Comparison of ENCODE assay signal across 8 cellular contexts in the genomic region with DNA sequence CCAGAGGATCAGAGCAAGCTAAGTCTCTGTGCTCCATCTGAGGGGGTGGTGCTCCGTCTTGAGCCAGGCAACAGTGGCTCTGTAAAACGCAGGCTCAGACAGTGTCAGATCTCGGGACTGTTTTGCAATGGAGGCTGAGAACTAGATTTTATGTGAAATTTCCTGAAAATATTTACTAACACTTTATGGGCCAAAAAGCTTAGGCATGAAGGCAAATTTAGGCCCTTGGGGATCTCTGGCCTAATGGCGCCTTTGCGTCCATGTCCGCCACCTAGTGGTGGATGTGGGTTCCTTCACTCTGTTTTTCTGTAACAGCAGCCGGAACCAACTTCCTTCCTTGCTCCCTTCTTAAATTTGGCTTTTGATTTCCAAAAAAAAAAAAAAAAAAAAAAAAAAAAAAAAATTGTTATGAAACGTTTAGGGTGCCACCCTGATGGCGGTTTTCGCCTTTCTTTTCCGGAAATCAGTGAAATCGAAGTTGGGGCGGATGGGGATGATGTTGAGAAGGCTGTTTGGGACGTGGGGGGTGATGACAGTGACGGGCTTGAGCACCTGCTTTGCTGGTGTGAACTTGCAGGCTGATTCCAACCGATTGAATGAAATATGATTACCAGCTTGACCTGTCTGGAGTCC. TPM values are rescaled to one million over a fixed set of nuclear protein-coding genes. Genes with fewer than 3 reads are reported as not detected.
DNase-seq lines count a peak whose midpoint lies in the region; ATAC-seq, FAIRE-seq and TF ChIP-seq lines count a peak whose summit lies in the region.

No MANE protein-coding gene starts in this region.

- 35 to 36% methylated on average over 16 of the region's 16 CpGs for WGBS in body of pancreas, 2 donors

- H3K4me1 ChIP-seq in CD8-positive, alpha-beta T cell (ENCODE audit: insufficient read depth, low read length), result peaks cover 3% of the 10 kb centered on the region
- no peaks in the 10 kb centered on the region for H3K4me1 ChIP-seq in body of pancreas

- TF ChIP-seq CTCF in CD8-positive, alpha-beta T cell (IDR thresholded peaks at IDR 0.05), result peak; percentile 72
- TF ChIP-seq CTCF in body of pancreas (IDR thresholded peaks at IDR 0.05), result peak; percentile 58 to 79 (median 63)

- ATAC-seq in CD8-positive, alpha-beta T cell, result peak; percentile 81
- ATAC-seq in HG03521 (IDR thresholded peaks at IDR 0.05; ENCODE audit: unreplicated experiment) (peak; percentile 65), body of pancreas (peak; percentile 72)

- intact Hi-C loops in CD8-positive, alpha-beta T cell (cut with DNase I, micrococcal nuclease), result loop anchor here (1.0 to 5.0 kb wide), 4 partner anchors 14 to 1895 kb away; partner anchors contain the start of genes ELAC2 (in 1 of the 2) and HS3ST3B1 (in 1 of the 2)
- intact Hi-C loops in body of pancreas (cut with DNase I), result no loop called here

- H3K36me3 ChIP-seq in CD8-positive, alpha-beta T cell (ENCODE audit: insufficient read depth, low read length), result no peaks in the 10 kb centered on the region
- H3K36me3 ChIP-seq in body of pancreas (replicated peaks in 1 of 2; ENCODE audit: insufficient read depth in 1 of 2, low read depth in 2 of 2), result no peaks in the 10 kb centered on the region

- H3K4me3 Mint-ChIP-seq in CD8-positive, alpha-beta T cell, result no peak overlapping the region

- peaks cover 16% of the 10 kb centered on the region for H3K4me1 Mint-ChIP-seq in CD8-positive, alpha-beta T cell (ENCODE audit: low read depth)

- POLR2A ChIA-PET in CD8-positive, alpha-beta T cell (lab: Charles Lee), result interaction anchor here (3.6 kb wide), 1 partner anchor 13 kb away, joined by 27 read pairs; the partner anchor contains the start of gene ELAC2

- H3K36me3 Mint-ChIP-seq in CD8-positive, alpha-beta T cell, result no peaks in the 10 kb centered on the region

- H3K9me3 Mint-ChIP-seq in CD8-positive, alpha-beta T cell, result peaks cover 12% of the 10 kb centered on the region

- peak overlapping the region; percentile 75 for H3K27ac Mint-ChIP-seq in CD8-positive, alpha-beta T cell

- H3K4me3 ChIP-seq in CD8-positive, alpha-beta T cell (ENCODE audit: low read depth, low read length), result no peak overlapping the region
- no peak overlapping the region for H3K4me3 ChIP-seq in body of pancreas

- H3K27me3 ChIP-seq in CD8-positive, alpha-beta T cell (ENCODE audit: insufficient read depth, low read length), result no peaks in the 10 kb centered on the region
- H3K27me3 ChIP-seq in body of pancreas, result no peaks in the 10 kb centered on the region

- TF ChIP-seq POLR2A in body of pancreas (IDR thresholded peaks at IDR 0.05), result no peak

- peaks cover 8% of the 10 kb centered on the region for H3K27me3 Mint-ChIP-seq in CD8-positive, alpha-beta T cell (ENCODE audit: low read depth)

- no peak overlapping the region for H3K27ac ChIP-seq in CD8-positive, alpha-beta T cell (ENCODE audit: low read depth, low read length)
- no peak overlapping the region for H3K27ac ChIP-seq in body of pancreas

- H3K9me3 ChIP-seq in CD8-positive, alpha-beta T cell (ENCODE audit: low read length), result no peaks in the 10 kb centered on the region
- H3K9me3 ChIP-seq in body of pancreas, result no peaks in the 10 kb centered on the region

- FAIRE-seq in GM19239 (lab: Jason Lieb, UNC), result peak; percentile 75

- peak; percentile 10 to 64 (median 39) for DNase-seq in CD8-positive, alpha-beta T cell
- DNase-seq in GM19239 (ENCODE audit: insufficient read length, low spot score), result peak; percentile 42
- peak; percentile 31 for DNase-seq in T follicular helper cell (ENCODE audit: low read depth)
- DNase-seq in body of pancreas, result peak; percentile 50 to 64 (median 56)
- DNase-seq in left kidney (ENCODE audit: low read depth, low spot score), result peak; percentile 72
- DNase-seq in stimulated activated CD8-positive, alpha-beta memory T cell treated with anti-CD3 and anti-CD28 coated beads, Interleukin-2, amount 100 ng/mL, for 48 hours (ENCODE audit: low read depth in 2 of 2), result peak; percentile 23 to 26
- no peak for DNase-seq in NCI-H2029 treated with DMSO at 0.1 percent for 48 hours (lab: John Stamatoyannopoulos, UW)

- CTCF ChIA-PET in CD8-positive, alpha-beta T cell (lab: Charles Lee), result interaction anchor here (0.6 to 7.7 kb wide), 13 partner anchors 9 to 987 kb away, joined by 3 to 203 read pairs (median 6); partner anchors contain the start of gene ELAC2

RNA-seq across cellular contexts. Expression of gene ELAC2, which starts 14.0 kb away (rescaled TPM):
- total RNA-seq in CD8-positive, alpha-beta T cell, result 10 to 100 TPM; 66.7 to 74.0 TPM
- total RNA-seq in body of pancreas, result 10 to 100 TPM; 31.6 to 52.1 TPM
